ENCODE assay signal across 20 cellular contexts in genomic region chr3:104297617-104298016, GRCh38.
DNase-seq lines count a peak whose midpoint lies in the region; ATAC-seq, FAIRE-seq and TF ChIP-seq lines count a peak whose summit lies in the region.
"Had no signal": no experiment of that assay in that cellular context is flagged by ENCODE, and none has a peak within 500 bp of the region (broad histone marks: within the 10 kb centered on the region; RNA-seq: fewer than 3 reads in every experiment).

No MANE protein-coding gene starts in this region.

- no peak overlapping the region for H3K9ac ChIP-seq in neuronal stem cell (ENCODE audit: low read depth, low read length, poor library complexity)
- H3K9ac ChIP-seq: BLaER1 had no signal

- no peak overlapping the region for H3K4ac ChIP-seq in neuronal stem cell (ENCODE audit: low read length)

- no peak for TF ChIP-seq CTCF in bronchial epithelial cell (IDR thresholded peaks at IDR 0.05; ENCODE audit: insufficient read depth, low read length, severe bottlenecking)
- no peak for TF ChIP-seq CTCF in foreskin keratinocyte (conservative IDR thresholded peaks at IDR 0.05)

- H3K27ac ChIP-seq in foreskin keratinocyte (no peak overlapping the region), neuronal stem cell (replicated peaks; ENCODE audit: low read length) (no peak overlapping the region)
- H3K27ac ChIP-seq: 22Rv1, BLaER1, C4-2B had no signal

- no peak overlapping the region for H3K4me2 ChIP-seq in neuronal stem cell (ENCODE audit: insufficient read depth, low read length, poor library complexity, severe bottlenecking)
- H3K4me2 ChIP-seq: BLaER1, GM23338 had no signal

- no peaks in the 10 kb centered on the region for H3K9me3 Mint-ChIP-seq in activated CD4-positive, alpha-beta memory T cell treated with anti-CD3 and anti-CD28 coated beads, Interleukin-2, amount 10 ng/mL, durations not matched to agents 7 days and 5 days
- H3K9me3 Mint-ChIP-seq: CD8-positive, alpha-beta T cell; GM23338; H9 had no signal

- H3K4me1 Mint-ChIP-seq in activated CD4-positive, alpha-beta memory T cell treated with anti-CD3 and anti-CD28 coated beads, Interleukin-2, amount 10 ng/mL, durations not matched to agents 7 days and 5 days: peaks cover under 1% of the 10 kb centered on the region
- H3K4me1 Mint-ChIP-seq: GM23338, H9 had no signal

- H2BK120ac ChIP-seq in neuronal stem cell (ENCODE audit: low read depth, low read length): no peak overlapping the region

- WGBS in neuronal stem cell (ENCODE audit: extremely low coverage in 2 of 2, insufficient read length in 2 of 2, insufficient replicate concordance in 1 of 2), 2 donors: no CpG with 5 or more reads among the region's 1 CpG

- H3K18ac ChIP-seq in neuronal stem cell (ENCODE audit: low read length): no peak overlapping the region

- no peak overlapping the region for H3K27ac Mint-ChIP-seq in activated CD4-positive, alpha-beta memory T cell treated with anti-CD3 and anti-CD28 coated beads, Interleukin-2, amount 10 ng/mL, durations not matched to agents 7 days and 5 days
- H3K27ac Mint-ChIP-seq: B cell; CD8-positive, alpha-beta T cell; GM23338; H9 had no signal

- no peak overlapping the region for H2BK15ac ChIP-seq in neuronal stem cell (ENCODE audit: low read length)

- POLR2A ChIA-PET in activated CD4-positive, alpha-beta memory T cell treated with anti-CD3 and anti-CD28 coated beads, Interleukin-2, amount 10 ng/mL, durations not matched to agents 7 days and 5 days (lab: Charles Lee): no interaction called here

- CTCF ChIA-PET in activated CD4-positive, alpha-beta memory T cell treated with anti-CD3 and anti-CD28 coated beads, Interleukin-2, amount 10 ng/mL, durations not matched to agents 7 days and 5 days (lab: Charles Lee): no interaction called here

- H3K4me3 ChIP-seq in bronchial epithelial cell (ENCODE audit: low read depth, low read length) (no peak overlapping the region), neuronal stem cell (ENCODE audit: low read length in 2 of 2) (no peak overlapping the region)
- H3K4me3 ChIP-seq: BLaER1, GM23338 had no signal

- H3K79me1 ChIP-seq in neuronal stem cell (ENCODE audit: low read depth, low read length): no peaks in the 10 kb centered on the region

- H3K27me3 Mint-ChIP-seq in activated CD4-positive, alpha-beta memory T cell treated with anti-CD3 and anti-CD28 coated beads, Interleukin-2, amount 10 ng/mL, durations not matched to agents 7 days and 5 days: no peaks in the 10 kb centered on the region
- H3K27me3 Mint-ChIP-seq: B cell; CD4-positive, CD25-positive, alpha-beta regulatory T cell had no signal

- H4K8ac ChIP-seq in neuronal stem cell (ENCODE audit: low read depth, low read length): no peak overlapping the region

- H2BK5ac ChIP-seq in neuronal stem cell (ENCODE audit: low read length): no peak overlapping the region

- DNase-seq in NCI-H2171 treated with DMSO at 0.1 percent for 48 hours (lab: John Stamatoyannopoulos, UW): peak; percentile 3
- no peak for DNase-seq in NCI-H2171 (lab: John Stamatoyannopoulos, UW)
- peak; percentile 61 for DNase-seq in bronchial epithelial cell (ENCODE audit: low read depth)
- peak in 1 of 2 donors; percentile 56 for DNase-seq in foreskin keratinocyte
- DNase-seq in stimulated activated CD8-positive, alpha-beta memory T cell treated with anti-CD3 and anti-CD28 coated beads, Interleukin-4, amount 100 ng/mL, for 48 hours: no peak
- DNase-seq in neuronal stem cell (ENCODE audit: low spot score): no peak
- no peak for DNase-seq in activated CD4-positive, alpha-beta memory T cell treated with anti-CD3 and anti-CD28 coated beads, Interleukin-2, amount 10 ng/mL, durations not matched to agents 7 days and 5 days
- DNase-seq: Caco-2; CD4-positive, CD25-positive, alpha-beta regulatory T cell; CD8-positive, alpha-beta T cell; DMS153; DND-41; H9 had no signal

- H3K23ac ChIP-seq in neuronal stem cell (ENCODE audit: low read depth, low read length, poor library complexity): no peak overlapping the region

- H3K36me3 ChIP-seq in bronchial epithelial cell (ENCODE audit: control insufficient read depth, insufficient read depth, low read length) (no peaks in the 10 kb centered on the region), neuronal stem cell (replicated peaks in 1 of 2; ENCODE audit: control insufficient read depth in 2 of 2, insufficient read depth in 2 of 2, low read length in 2 of 2) (no peaks in the 10 kb centered on the region)
- H3K36me3 ChIP-seq: BLaER1 had no signal

- H2AK5ac ChIP-seq in neuronal stem cell (ENCODE audit: low read depth, low read length): no peak overlapping the region

- no peaks in the 10 kb centered on the region for H3K9me3 ChIP-seq in neuronal stem cell (replicated peaks in 1 of 2; ENCODE audit: control insufficient read depth in 2 of 2, insufficient read depth in 1 of 2, low read depth in 1 of 2, low read length in 2 of 2)
- H3K9me3 ChIP-seq: BLaER1, Caco-2 had no signal

- H2BK12ac ChIP-seq in neuronal stem cell (ENCODE audit: low read length): no peak overlapping the region

- no peak overlapping the region for H3K4me3 Mint-ChIP-seq in activated CD4-positive, alpha-beta memory T cell treated with anti-CD3 and anti-CD28 coated beads, Interleukin-2, amount 10 ng/mL, durations not matched to agents 7 days and 5 days
- H3K4me3 Mint-ChIP-seq: B cell; CD4-positive, CD25-positive, alpha-beta regulatory T cell; CD8-positive, alpha-beta T cell; GM23338; H9 had no signal

- peak; percentile 85 for ATAC-seq in foreskin keratinocyte
- ATAC-seq: CD8-positive, alpha-beta T cell; GM23338; HCT116 had no signal

- no peaks in the 10 kb centered on the region for H3K27me3 ChIP-seq in bronchial epithelial cell (ENCODE audit: control insufficient read depth, insufficient read depth, low read length)
- no peaks in the 10 kb centered on the region for H3K27me3 ChIP-seq in foreskin keratinocyte
- no peaks in the 10 kb centered on the region for H3K27me3 ChIP-seq in neuronal stem cell (ENCODE audit: control insufficient read depth in 3 of 3, insufficient read depth in 3 of 3, low read depth in 1 of 3, low read length in 3 of 3)
- H3K27me3 ChIP-seq: BLaER1 had no signal

- H3K36me3 Mint-ChIP-seq in activated CD4-positive, alpha-beta memory T cell treated with anti-CD3 and anti-CD28 coated beads, Interleukin-2, amount 10 ng/mL, durations not matched to agents 7 days and 5 days (ENCODE audit: low read depth): no peaks in the 10 kb centered on the region
- H3K36me3 Mint-ChIP-seq: CD4-positive, CD25-positive, alpha-beta regulatory T cell; CD8-positive, alpha-beta T cell had no signal

- H2AFZ ChIP-seq in neuronal stem cell (ENCODE audit: low read length): no peak overlapping the region
- H2AFZ ChIP-seq: GM23338 had no signal

- no peak overlapping the region for H4K91ac ChIP-seq in neuronal stem cell (ENCODE audit: low read depth, low read length, poor library complexity)

- no peak for FAIRE-seq in bronchial epithelial cell (lab: Jason Lieb, UNC)
- FAIRE-seq: G401.6 had no signal

- H3K14ac ChIP-seq in neuronal stem cell (ENCODE audit: low read length): no peak overlapping the region

- H3K4me1 ChIP-seq in foreskin keratinocyte (peaks cover 6% of the 10 kb centered on the region), neuronal stem cell (ENCODE audit: control insufficient read depth in 2 of 2, insufficient read depth in 1 of 2, low read depth in 1 of 2, low read length in 2 of 2) (no peaks in the 10 kb centered on the region)
- H3K4me1 ChIP-seq: BLaER1, Caco-2 had no signal

Comparison
In these comparisons a context has a peak if more than half of its experiments do, and no peak if none do; other contexts are left out.
1. DNase-seq: peak in NCI-H2171 treated with DMSO at 0.1 percent for 48 hours (single experiment) and bronchial epithelial cell (single experiment); none in NCI-H2171 (single experiment), stimulated activated CD8-positive, alpha-beta memory T cell treated with anti-CD3 and anti-CD28 coated beads, Interleukin-4, amount 100 ng/mL, for 48 hours (single experiment), neuronal stem cell (single experiment) and activated CD4-positive, alpha-beta memory T cell treated with anti-CD3 and anti-CD28 coated beads, Interleukin-2, amount 10 ng/mL, durations not matched to agents 7 days and 5 days (single experiment).